1 cellular context compared by ENCODE assay signal in genomic region chr11:8593935-8594909, GRCh38.
TF ChIP-seq lines count a peak whose summit lies in the region.

STK33 (minus strand) TSS chr11:8594228; CDS start chr11:8474905, 119,323 bp downstream.

TF ChIP-seq in HEK293, 187 proteins besides CTCF, POLR2A, EP300 and RAD21 (continued from another document):
- TF ChIP-seq INSM2 (tag by site-specific recombination; IDR thresholded peaks at IDR 0.05) (no peak), REPIN1 (tag by site-specific recombination; IDR thresholded peaks at IDR 0.05; ENCODE audit: low read depth) (no peak), TCF7L2 (IDR thresholded peaks at IDR 0.05; ENCODE audit: borderline replicate concordance, low read depth, low read length) (no peak), ZBTB20 (tag by site-specific recombination; IDR thresholded peaks at IDR 0.05) (peak; percentile 83), ZNF558 (tag by site-specific recombination; IDR thresholded peaks at IDR 0.05) (no peak), ZXDB (tag by site-specific recombination; IDR thresholded peaks at IDR 0.05) (peak; percentile 80), ZNF645 (tag by site-specific recombination; IDR thresholded peaks at IDR 0.05) (no peak), ZBTB26 (tag by site-specific recombination; optimal IDR thresholded peaks at IDR 0.05) (peak; percentile 76), SP2 (tag by site-specific recombination; IDR thresholded peaks at IDR 0.05) (peak; percentile 28; the same call in 1 of the 2 replicates), ZNF341 (tag by site-specific recombination; IDR thresholded peaks at IDR 0.05; ENCODE audit: low read depth) (peak; percentile 66), ZNF449 (tag by site-specific recombination; IDR thresholded peaks at IDR 0.05) (peak; percentile 36; the same call in 1 of the 2 replicates), GLIS2 (tag by site-specific recombination; IDR thresholded peaks at IDR 0.05) (peak; percentile 36; the same call in 1 of the 2 replicates), ZNF704 (tag by site-specific recombination; IDR thresholded peaks at IDR 0.05) (peak; percentile 6; the same call in 1 of the 2 replicates), ZNF76 (tag by site-specific recombination; IDR thresholded peaks at IDR 0.05; ENCODE audit: borderline replicate concordance, low read depth) (peak; percentile 66; the same call in 1 of the 2 replicates), KLF8 (tag by site-specific recombination; IDR thresholded peaks at IDR 0.05) (0 out of 2 replicates have a peak, but pooled peaks have one; percentile 33), MYNN (tag by site-specific recombination; IDR thresholded peaks at IDR 0.05; ENCODE audit: borderline replicate concordance) (no peak; the same call in 1 of the 2 replicates), ZBTB11 (tag by site-specific recombination; conservative IDR thresholded peaks at IDR 0.05; ENCODE audit: low read depth) (no peak), SCRT2 (tag by site-specific recombination; IDR thresholded peaks at IDR 0.05) (peak; percentile 11; the same call in 1 of the 2 replicates), ZNF654 (tag by site-specific recombination; IDR thresholded peaks at IDR 0.05; ENCODE audit: low read depth) (no peak), ZEB2 (tag by site-specific recombination; IDR thresholded peaks at IDR 0.05) (peak; percentile 75; the same call in 1 of the 2 replicates), ZNF280D (tag by site-specific recombination; IDR thresholded peaks at IDR 0.05) (no peak), PRDM1 (tag by site-specific recombination; IDR thresholded peaks at IDR 0.05) (no peak), ZNF16 (tag by site-specific recombination; IDR thresholded peaks at IDR 0.05; ENCODE audit: low read depth) (no peak), ZSCAN4 (tag by site-specific recombination; IDR thresholded peaks at IDR 0.05) (no peak), ZFP3 (tag by site-specific recombination; IDR thresholded peaks at IDR 0.05; ENCODE audit: low read depth) (no peak), ZNF248 (tag by site-specific recombination; IDR thresholded peaks at IDR 0.05) (no peak), ZBTB10 (tag by site-specific recombination; IDR thresholded peaks at IDR 0.05) (0 out of 2 replicates have a peak, but pooled peaks have one; percentile 20), ZNF561 (tag by site-specific recombination; IDR thresholded peaks at IDR 0.05; ENCODE audit: borderline replicate concordance) (peak; percentile 45; the same call in 1 of the 2 replicates), ZBTB8A (tag by site-specific recombination; IDR thresholded peaks at IDR 0.05) (peak; percentile 92), ZNF138 (tag by site-specific recombination; IDR thresholded peaks at IDR 0.05; ENCODE audit: borderline replicate concordance) (no peak), HOXC10 (CRISPR knock-in tag; IDR thresholded peaks at IDR 0.05) (0 out of 2 replicates have a peak, but pooled peaks have one; percentile 43), ZBTB44 (tag by site-specific recombination; IDR thresholded peaks at IDR 0.05) (no peak), ZNF2 (tag by site-specific recombination; IDR thresholded peaks at IDR 0.05) (peak; percentile 23; the same call in 1 of the 2 replicates)
